ENCODE assay signal across 13 cellular contexts in genomic region chrX:72475952-72476668, GRCh38.
"Had no signal": no experiment of that assay in that cellular context is flagged by ENCODE, and none has a peak within 500 bp of the region (broad histone marks: within the 10 kb centered on the region; RNA-seq: fewer than 3 reads in every experiment).

No MANE protein-coding gene starts in this region.

- H3K9me3 ChIP-seq: sigmoid colon, thoracic aorta had no signal

- DNase-seq: activated B cell treated with CpG ODN at 0.5 μM for 24 hours; activated CD4-positive, alpha-beta T cell treated with anti-CD3 and anti-CD28 coated beads, Interleukin-2, amount 10 ng/mL, durations not matched to agents 24 days and 14 days; activated CD8-positive, alpha-beta memory T cell treated with anti-CD3 and anti-CD28 coated beads, Interleukin-2, amount 50 U/mL, for 4 hours; activated CD8-positive, alpha-beta T cell treated with anti-CD3 and anti-CD28 coated beads, Interleukin-2, amount 10 ng/mL, durations not matched to agents 7 days and 5 days; activated gamma-delta T cell; activated T-cell treated with anti-CD3 and anti-CD28 coated beads, Interleukin-2, amount 50 U/mL, for 72 hours; effector memory CD8-positive, alpha-beta T cell; hippocampal formation; nephron progenitor cell; sigmoid colon had no signal

- H3K36me3 ChIP-seq: sigmoid colon, thoracic aorta had no signal

- H3K27me3 ChIP-seq: sigmoid colon had no signal

- H3K4me3 ChIP-seq: sigmoid colon, thoracic aorta had no signal

- H3K4me1 ChIP-seq: sigmoid colon had no signal

- ATAC-seq: activated CD8-positive, alpha-beta T cell treated with anti-CD3 and anti-CD28 coated beads, Interleukin-2, amount 10 ng/mL, durations not matched to agents 7 days and 5 days; activated naive CD4-positive, alpha-beta T cell treated with anti-CD3 and anti-CD28 coated beads, Interleukin-2, amount 50 U/mL, for 72 hours; activated T-cell treated with anti-CD3 and anti-CD28 coated beads, Interleukin-2, amount 50 U/mL, for 72 hours; effector memory CD8-positive, alpha-beta T cell; stimulated activated effector memory CD8-positive, alpha-beta T cell treated with anti-CD3 and anti-CD28 coated beads, Interleukin-12 subunit alpha, Interleukin-12 subunit beta, amount 100 ng/mL, for 72 hours had no signal
